Comparison of ENCODE assay signal across 8 cellular contexts in genomic region chr5:80183723-80184234, GRCh38.
DNase-seq lines count a peak whose midpoint lies in the region; ATAC-seq, FAIRE-seq and TF ChIP-seq lines count a peak whose summit lies in the region.
"Not testable (repeated sequence)": the region's sequence is repeated elsewhere in the genome, so short reads cannot be mapped to it uniquely, and the experiment has no call there.

No MANE protein-coding gene starts in this region.

- H3K27me3 ChIP-seq in Caco-2 (replicated peaks; ENCODE audit: control insufficient read depth, insufficient read depth, low read length); ectodermal cell (ENCODE audit: control insufficient read depth, insufficient read depth, low read length, poor library complexity, severe bottlenecking); HepG2 (ENCODE audit: control insufficient read depth in 1 of 2, insufficient read depth in 2 of 2, low read length in 2 of 2); pancreas; upper lobe of left lung: not testable (repeated sequence)

- not testable (repeated sequence) for FAIRE-seq in HepG2 (lab: Jason Lieb, UNC); pancreas (lab: Jason Lieb, UNC)

- not testable (repeated sequence) for TF ChIP-seq EP300 in HepG2 (IDR thresholded peaks at IDR 0.05; ENCODE audit: low read depth in 2 of 2, low read length in 2 of 2); HepG2 (CRISPR knock-in tag; IDR thresholded peaks at IDR 0.05; ENCODE audit: borderline replicate concordance); upper lobe of left lung (IDR thresholded peaks at IDR 0.05)

- POLR2A ChIA-PET in Caco-2 (lab: Charles Lee): interaction anchor here (0.6 to 1.6 kb wide), 4 partner anchors 13 to 100 kb away, joined by 3 to 11 read pairs (median 4); no protein-coding TSS in a partner anchor
- POLR2A ChIA-PET in WTC11 (lab: Charles Lee): interaction anchor here (5.4 to 5.6 kb wide), 2 partner anchors 71 to 74 kb away, joined by 35 to 37 read pairs; partner anchors contain the start of gene SERINC5
- POLR2A ChIA-PET in HepG2 (lab: Yijun Ruan, JAX): interaction anchor here (1.0 to 4.5 kb wide), 7 partner anchors 13 to 90 kb away, joined by 3 to 26 read pairs (median 4); partner anchors contain the start of gene SERINC5

- in situ Hi-C loops in HepG2 (cut with HindIII; ENCODE audit: extremely low pct_ligation_motif_present, low pct_unique_long_range_greater_than_20kb): not testable (repeated sequence)

- peaks cover 90% of the 10 kb centered on the region for H3K36me3 Mint-ChIP-seq in Caco-2 (ENCODE audit: insufficient read depth, unreplicated experiment)
- H3K36me3 Mint-ChIP-seq in WTC11; activated naive CD4-positive, alpha-beta T cell treated with anti-CD3 and anti-CD28 coated beads for 36 hours (ENCODE audit: low read depth): not testable (repeated sequence)

- H3K9me3 ChIP-seq in Caco-2; ectodermal cell (ENCODE audit: control insufficient read depth, low read length); HepG2 (ENCODE audit: low read length); pancreas; upper lobe of left lung: not testable (repeated sequence)

- not testable (repeated sequence) for ATAC-seq in WTC11; HepG2; pancreas; upper lobe of left lung (ENCODE audit: low FRiP score in 2 of 2)

- peak overlapping the region; percentile 21; the same call in 1 of the 2 replicates for H3K9ac ChIP-seq in HepG2 (ENCODE audit: insufficient read depth, low read depth, low read length)

- peak overlapping the region; percentile 59 for H3K4me2 ChIP-seq in HepG2 (ENCODE audit: low read depth, low read length)

- H3K36me3 ChIP-seq in Caco-2 (ENCODE audit: control insufficient read depth, insufficient read depth, low read length); ectodermal cell (ENCODE audit: control insufficient read depth, insufficient read depth, low read length); HepG2 (replicated peaks in 1 of 2; ENCODE audit: control insufficient read depth in 1 of 2, insufficient read depth in 2 of 2, low read length in 2 of 2); pancreas; upper lobe of left lung: not testable (repeated sequence)

- not testable (repeated sequence) for DNase-seq in Caco-2; WTC11 (ENCODE audit: low spot score); HepG2 (ENCODE audit: low spot score); pancreas; upper lobe of left lung
- DNase-seq in NAMALWA (ENCODE audit: low spot score): peak; percentile 80
- DNase-seq in activated naive CD4-positive, alpha-beta T cell treated with anti-CD3 and anti-CD28 coated beads for 36 hours: peak; percentile 52

- CTCF ChIA-PET in Caco-2 (lab: Charles Lee) (interaction anchor here (2.2 kb wide), 1 partner anchor 90 kb away, joined by 6 read pairs; no protein-coding TSS in a partner anchor), HepG2 (lab: Yijun Ruan, JAX; ENCODE audit: low intra/inter-chr PET ratio, low total read pairs) (interaction anchor here (1.5 kb wide), 1 partner anchor 92 kb away, joined by 4 read pairs; no protein-coding TSS in a partner anchor)
- CTCF ChIA-PET in WTC11 (lab: Charles Lee): not testable (repeated sequence)
- CTCF ChIA-PET in activated naive CD4-positive, alpha-beta T cell treated with anti-CD3 and anti-CD28 coated beads for 36 hours (lab: Charles Lee): interaction anchor here (1.5 kb wide), 1 partner anchor 11 kb away, joined by 4 read pairs; no protein-coding TSS in a partner anchor

- H2AFZ ChIP-seq in HepG2 (ENCODE audit: low read length): not testable (repeated sequence)

- not testable (repeated sequence) for TF ChIP-seq POLR2A in HepG2 (IDR thresholded peaks at IDR 0.05; ENCODE audit: insufficient read depth in 1 of 2, low read depth in 2 of 2, low read length in 2 of 2); upper lobe of left lung (IDR thresholded peaks at IDR 0.05)

- peaks cover 37% of the 10 kb centered on the region for H3K79me2 ChIP-seq in HepG2 (ENCODE audit: insufficient read depth, low read length)

- H3K27ac Mint-ChIP-seq in Caco-2 (ENCODE audit: unreplicated experiment): peak overlapping the region; percentile 92
- H3K27ac Mint-ChIP-seq in WTC11: peak overlapping the region; percentile 98
- H3K27ac Mint-ChIP-seq in activated naive CD4-positive, alpha-beta T cell treated with anti-CD3 and anti-CD28 coated beads for 36 hours: peak overlapping the region; percentile 83

- not testable (repeated sequence) for TF ChIP-seq CTCF in Caco-2 (IDR thresholded peaks at IDR 0.05; ENCODE audit: insufficient read depth in 1 of 2, low read depth in 1 of 2, low read length in 1 of 2, severe bottlenecking in 1 of 2, unreplicated experiment in 1 of 2); WTC11 (IDR thresholded peaks at IDR 0.05); HepG2 (CRISPR knock-in tag; IDR thresholded peaks at IDR 0.05); pancreas (IDR thresholded peaks at IDR 0.05); upper lobe of left lung (IDR thresholded peaks at IDR 0.05)

- TF ChIP-seq RAD21 in HepG2 (CRISPR knock-in tag; IDR thresholded peaks at IDR 0.05): not testable (repeated sequence)

- H3K4me3 ChIP-seq in Caco-2 (ENCODE audit: low read depth, low read length); ectodermal cell (ENCODE audit: insufficient read depth, low read depth, low read length); pancreas; upper lobe of left lung: not testable (repeated sequence)
- peak overlapping the region in 1 of 3 experiments; percentile 40; a peak in 1 of 6 replicates for H3K4me3 ChIP-seq in HepG2 (replicated peaks in 1 of 3; ENCODE audit: insufficient read depth in 1 of 3, low read depth in 2 of 3, low read length in 3 of 3)

- H3K27me3 Mint-ChIP-seq in Caco-2 (ENCODE audit: insufficient read depth, unreplicated experiment); WTC11 (ENCODE audit: low read depth); activated naive CD4-positive, alpha-beta T cell treated with anti-CD3 and anti-CD28 coated beads for 36 hours (ENCODE audit: low read depth): not testable (repeated sequence)

- 28 to 32% methylated on average over 10 of the region's 10 CpGs for WGBS in ectodermal cell, 2 experiments
- WGBS in HepG2 (ENCODE audit: low lambda C conversion rate): 75% methylated on average over 10 of the region's 10 CpGs
- WGBS in pancreas, 2 donors: 44 to 55% methylated on average over 7 to 10 of the region's 10 CpGs
- 76 to 83% methylated on average over 10 of the region's 10 CpGs for WGBS in upper lobe of left lung, 2 donors

- TSS peak; percentile 64 for BruUV-seq in Caco-2 (replicated peaks; lab: Mats Ljungman, UMichigan)
- TSS peak; percentile 45 for BruUV-seq in HepG2 (replicated peaks; lab: Mats Ljungman, UMichigan)

- H4K20me1 ChIP-seq in HepG2 (ENCODE audit: insufficient read depth, low read length): not testable (repeated sequence)

- H3K4me1 ChIP-seq in Caco-2 (peaks cover 88% of the 10 kb centered on the region), ectodermal cell (ENCODE audit: control insufficient read depth, insufficient read depth, low read length) (peaks cover 44% of the 10 kb centered on the region), HepG2 (ENCODE audit: insufficient read depth, low read length) (peaks cover 79% of the 10 kb centered on the region), pancreas (peaks cover 29 to 62% (median 59%) of the 10 kb centered on the region in 3 donors), upper lobe of left lung (peaks cover 40 to 56% (median 47%) of the 10 kb centered on the region in 4 donors)

- not testable (repeated sequence) for H3K9me3 Mint-ChIP-seq in Caco-2 (ENCODE audit: unreplicated experiment); WTC11; activated naive CD4-positive, alpha-beta T cell treated with anti-CD3 and anti-CD28 coated beads for 36 hours

- H3K27ac ChIP-seq in ectodermal cell (ENCODE audit: insufficient read depth, low read depth, low read length, poor library complexity, severe bottlenecking) (peak overlapping the region; percentile 64), HepG2 (ENCODE audit: extremely low read length, insufficient read depth, low read length) (peak overlapping the region; percentile 83), pancreas (peak overlapping the region in 3 of 4 donors; percentile 58 to 76 (median 71)), upper lobe of left lung (peak overlapping the region; percentile 42 to 77 (median 62))

- H3K4me3 Mint-ChIP-seq in Caco-2 (ENCODE audit: unreplicated experiment) (peak overlapping the region; percentile 66), WTC11 (peak overlapping the region; percentile 39)
- H3K4me3 Mint-ChIP-seq in activated naive CD4-positive, alpha-beta T cell treated with anti-CD3 and anti-CD28 coated beads for 36 hours: peak overlapping the region; percentile 16

- intact Hi-C loops in Caco-2 (cut with micrococcal nuclease; ENCODE audit: unreplicated experiment) (loop anchor here (1.0 to 5.0 kb wide), 6 partner anchors 18 to 89 kb away; partner anchors contain the start of gene SERINC5), HepG2 (cut with micrococcal nuclease; ENCODE audit: unreplicated experiment) (loop anchor here (1.0 to 5.0 kb wide), 3 partner anchors 22 to 91 kb away; partner anchors contain the start of gene SERINC5), pancreas (cut with DNase I) (loop anchor here in 1 of 3 donors (10.0 kb wide), 1 partner anchor 71 kb away; the partner anchor contains the start of gene SERINC5)
- intact Hi-C loops in activated naive CD4-positive, alpha-beta T cell treated with anti-CD3 and anti-CD28 coated beads for 36 hours (cut with micrococcal nuclease): loop anchor here (1.0 to 10.0 kb wide), 2 partner anchors 9 to 949 kb away; partner anchors contain the start of gene JMY

- peaks cover 72% of the 10 kb centered on the region for H3K4me1 Mint-ChIP-seq in Caco-2 (ENCODE audit: low read depth, unreplicated experiment)
- peaks cover 89% of the 10 kb centered on the region for H3K4me1 Mint-ChIP-seq in WTC11
- H3K4me1 Mint-ChIP-seq in activated naive CD4-positive, alpha-beta T cell treated with anti-CD3 and anti-CD28 coated beads for 36 hours (ENCODE audit: low read depth): peaks cover 90% of the 10 kb centered on the region

TF ChIP-seq in WTC11, 78 proteins besides CTCF, POLR2A, EP300 and RAD21:
- peak; percentile 48; the same call in 1 of the 2 replicates for TF ChIP-seq ZNF671 (CRISPR knock-in tag; IDR thresholded peaks at IDR 0.05)

Comparison
In these comparisons a context has a peak if more than half of its experiments do, and no peak if none do; other contexts are left out.
1. H3K4me3 Mint-ChIP-seq: peak in every context shown above with its lines; median percentile 66 in Caco-2; 39 in WTC11; 16 in activated naive CD4-positive, alpha-beta T cell treated with anti-CD3 and anti-CD28 coated beads for 36 hours.